ENCODE assay signal across 1 cellular context in the genomic region with DNA sequence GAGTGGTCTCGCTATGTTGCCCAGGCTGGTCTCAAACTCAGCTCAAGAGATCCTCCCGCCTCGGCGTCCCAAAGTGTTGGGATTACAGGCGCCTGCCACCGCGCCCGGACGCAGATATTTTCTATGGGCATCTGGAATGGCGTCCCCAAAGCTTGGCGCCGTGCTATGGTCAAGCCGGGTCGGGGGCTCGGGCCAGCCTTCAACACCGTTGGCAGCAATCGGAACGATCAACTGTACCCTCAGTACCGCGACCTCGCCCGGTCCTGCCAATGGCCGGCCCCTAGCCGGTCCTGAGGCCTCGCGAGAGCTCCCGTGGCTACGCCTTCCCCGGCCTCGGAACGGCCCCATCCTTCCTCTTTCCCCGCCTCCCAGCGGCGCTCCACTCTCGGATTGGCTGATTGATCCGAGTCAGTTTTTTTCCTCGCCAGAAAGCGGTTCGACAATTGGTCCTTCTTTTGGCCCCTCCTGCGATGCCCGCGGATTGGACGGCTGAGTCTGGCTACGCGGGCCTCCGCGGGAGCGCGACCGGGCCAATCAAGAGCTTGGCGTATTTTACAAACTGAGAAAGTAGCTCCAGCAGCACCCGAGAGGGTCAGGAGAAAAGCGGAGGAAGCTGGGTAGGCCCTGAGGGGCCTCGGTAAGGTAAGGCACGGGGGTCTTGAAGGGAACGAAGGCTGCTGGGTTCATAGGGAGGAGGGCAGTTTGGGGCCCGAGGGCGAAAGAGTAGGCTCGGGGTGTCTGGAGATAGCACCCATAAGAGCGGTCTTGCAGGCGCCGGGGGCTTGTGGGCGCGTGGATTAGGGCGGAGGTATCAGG.
TF ChIP-seq lines count a peak whose summit lies in the region.

A gene with protein sequence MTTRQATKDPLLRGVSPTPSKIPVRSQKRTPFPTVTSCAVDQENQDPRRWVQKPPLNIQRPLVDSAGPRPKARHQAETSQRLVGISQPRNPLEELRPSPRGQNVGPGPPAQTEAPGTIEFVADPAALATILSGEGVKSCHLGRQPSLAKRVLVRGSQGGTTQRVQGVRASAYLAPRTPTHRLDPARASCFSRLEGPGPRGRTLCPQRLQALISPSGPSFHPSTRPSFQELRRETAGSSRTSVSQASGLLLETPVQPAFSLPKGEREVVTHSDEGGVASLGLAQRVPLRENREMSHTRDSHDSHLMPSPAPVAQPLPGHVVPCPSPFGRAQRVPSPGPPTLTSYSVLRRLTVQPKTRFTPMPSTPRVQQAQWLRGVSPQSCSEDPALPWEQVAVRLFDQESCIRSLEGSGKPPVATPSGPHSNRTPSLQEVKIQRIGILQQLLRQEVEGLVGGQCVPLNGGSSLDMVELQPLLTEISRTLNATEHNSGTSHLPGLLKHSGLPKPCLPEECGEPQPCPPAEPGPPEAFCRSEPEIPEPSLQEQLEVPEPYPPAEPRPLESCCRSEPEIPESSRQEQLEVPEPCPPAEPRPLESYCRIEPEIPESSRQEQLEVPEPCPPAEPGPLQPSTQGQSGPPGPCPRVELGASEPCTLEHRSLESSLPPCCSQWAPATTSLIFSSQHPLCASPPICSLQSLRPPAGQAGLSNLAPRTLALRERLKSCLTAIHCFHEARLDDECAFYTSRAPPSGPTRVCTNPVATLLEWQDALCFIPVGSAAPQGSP (plus strand): TSS at position 548 of the 816 bp plus-strand sequence. CDS start 354 bp downstream, outside the sequence.

TF ChIP-seq in K562, 482 proteins besides CTCF, POLR2A, EP300 and RAD21 (continued from another document and continues in another):
- TF ChIP-seq, protein P1, sequence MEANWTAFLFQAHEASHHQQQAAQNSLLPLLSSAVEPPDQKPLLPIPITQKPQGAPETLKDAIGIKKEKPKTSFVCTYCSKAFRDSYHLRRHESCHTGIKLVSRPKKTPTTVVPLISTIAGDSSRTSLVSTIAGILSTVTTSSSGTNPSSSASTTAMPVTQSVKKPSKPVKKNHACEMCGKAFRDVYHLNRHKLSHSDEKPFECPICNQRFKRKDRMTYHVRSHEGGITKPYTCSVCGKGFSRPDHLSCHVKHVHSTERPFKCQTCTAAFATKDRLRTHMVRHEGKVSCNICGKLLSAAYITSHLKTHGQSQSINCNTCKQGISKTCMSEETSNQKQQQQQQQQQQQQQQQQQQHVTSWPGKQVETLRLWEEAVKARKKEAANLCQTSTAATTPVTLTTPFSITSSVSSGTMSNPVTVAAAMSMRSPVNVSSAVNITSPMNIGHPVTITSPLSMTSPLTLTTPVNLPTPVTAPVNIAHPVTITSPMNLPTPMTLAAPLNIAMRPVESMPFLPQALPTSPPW (CRISPR knock-in tag; IDR thresholded peaks at IDR 0.05) = peak; percentile 44
- TF ChIP-seq, protein P2, sequence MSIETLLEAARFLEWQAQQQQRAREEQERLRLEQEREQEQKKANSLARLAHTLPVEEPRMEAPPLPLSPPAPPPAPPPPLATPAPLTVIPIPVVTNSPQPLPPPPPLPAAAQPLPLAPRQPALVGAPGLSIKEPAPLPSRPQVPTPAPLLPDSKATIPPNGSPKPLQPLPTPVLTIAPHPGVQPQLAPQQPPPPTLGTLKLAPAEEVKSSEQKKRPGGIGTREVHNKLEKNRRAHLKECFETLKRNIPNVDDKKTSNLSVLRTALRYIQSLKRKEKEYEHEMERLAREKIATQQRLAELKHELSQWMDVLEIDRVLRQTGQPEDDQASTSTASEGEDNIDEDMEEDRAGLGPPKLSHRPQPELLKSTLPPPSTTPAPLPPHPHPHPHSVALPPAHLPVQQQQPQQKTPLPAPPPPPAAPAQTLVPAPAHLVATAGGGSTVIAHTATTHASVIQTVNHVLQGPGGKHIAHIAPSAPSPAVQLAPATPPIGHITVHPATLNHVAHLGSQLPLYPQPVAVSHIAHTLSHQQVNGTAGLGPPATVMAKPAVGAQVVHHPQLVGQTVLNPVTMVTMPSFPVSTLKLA (conservative IDR thresholded peaks at IDR 0.05) = peak in 1 of 2 experiments; percentile 74; a peak in 2 of 4 replicates
- TF ChIP-seq, protein P3, sequence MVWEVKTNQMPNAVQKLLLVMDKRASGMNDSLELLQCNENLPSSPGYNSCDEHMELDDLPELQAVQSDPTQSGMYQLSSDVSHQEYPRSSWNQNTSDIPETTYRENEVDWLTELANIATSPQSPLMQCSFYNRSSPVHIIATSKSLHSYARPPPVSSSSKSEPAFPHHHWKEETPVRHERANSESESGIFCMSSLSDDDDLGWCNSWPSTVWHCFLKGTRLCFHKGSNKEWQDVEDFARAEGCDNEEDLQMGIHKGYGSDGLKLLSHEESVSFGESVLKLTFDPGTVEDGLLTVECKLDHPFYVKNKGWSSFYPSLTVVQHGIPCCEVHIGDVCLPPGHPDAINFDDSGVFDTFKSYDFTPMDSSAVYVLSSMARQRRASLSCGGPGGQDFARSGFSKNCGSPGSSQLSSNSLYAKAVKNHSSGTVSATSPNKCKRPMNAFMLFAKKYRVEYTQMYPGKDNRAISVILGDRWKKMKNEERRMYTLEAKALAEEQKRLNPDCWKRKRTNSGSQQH (CRISPR knock-in tag; IDR thresholded peaks at IDR 0.05) = 0 out of 2 replicates have a peak, but pooled peaks have one; percentile 50
- TF ChIP-seq SRF (CRISPR knock-in tag; IDR thresholded peaks at IDR 0.05) (0 out of 4 replicates have a peak, but pooled peaks of 1 of the 2 experiments have one; percentile 11), MYBL2 (IDR thresholded peaks at IDR 0.05; ENCODE audit: low read depth) (peak; percentile 94), MYBL2 (CRISPR knock-in tag; IDR thresholded peaks at IDR 0.05; ENCODE audit: borderline replicate concordance) (no peak), HDAC1 (IDR thresholded peaks at IDR 0.05) (peak; percentile 75 to 99; a peak in 3 of 4 replicates), CBX2 (IDR thresholded peaks at IDR 0.05; ENCODE audit: insufficient read depth, low read length, poor library complexity, severe bottlenecking) (no peak), KDM5B (IDR thresholded peaks at IDR 0.05; ENCODE audit: insufficient replicate concordance, low read depth, low read length) (peak; percentile 65), SIN3A (IDR thresholded peaks at IDR 0.05; ENCODE audit: borderline replicate concordance in 2 of 2, control insufficient read depth in 1 of 2, low read depth in 2 of 2, low read length in 2 of 2) (peak; percentile 71 to 80; a peak in 2 of 4 replicates), ZBED1 (IDR thresholded peaks at IDR 0.05) (peak; percentile 21; the same call in 1 of the 2 replicates), TAF15 (IDR thresholded peaks at IDR 0.05; ENCODE audit: low read depth, low read length) (no peak), L3MBTL2 (IDR thresholded peaks at IDR 0.05) (peak; percentile 34; the same call in 1 of the 2 replicates), TAF9B (IDR thresholded peaks at IDR 0.05; ENCODE audit: partially characterized antibody) (peak; percentile 43), GTF2E2 (tag; IDR thresholded peaks at IDR 0.05) (peak; percentile 75; the same call in 1 of the 2 replicates), HEY1 (CRISPR knock-in tag; IDR thresholded peaks at IDR 0.05; ENCODE audit: borderline replicate concordance) (no peak), CREM (IDR thresholded peaks at IDR 0.05; ENCODE audit: low read depth) (peak; percentile 77), ZBTB7A (IDR thresholded peaks at IDR 0.05; ENCODE audit: borderline replicate concordance, control insufficient read depth, low read depth, low read length) (peak; percentile 24; the same call in 1 of the 2 replicates), TOE1 (IDR thresholded peaks at IDR 0.05; ENCODE audit: borderline replicate concordance) (peak; percentile 50; the same call in 1 of the 2 replicates), TOE1 (CRISPR knock-in tag; IDR thresholded peaks at IDR 0.05; ENCODE audit: borderline replicate concordance, low read depth) (no peak), RAD51 (IDR thresholded peaks at IDR 0.05; ENCODE audit: borderline replicate concordance, low read depth) (no peak), POLR2AphosphoS2 (IDR thresholded peaks at IDR 0.05; ENCODE audit: low read length) (peak; percentile 78; the same call in 1 of the 2 replicates), PHF20 (IDR thresholded peaks at IDR 0.05; ENCODE audit: partially characterized antibody) (peak; percentile 60), POLR2H (tag; IDR thresholded peaks at IDR 0.05; ENCODE audit: low read depth) (peak; percentile 91), GABPA (tag; conservative IDR thresholded peaks at IDR 0.05; ENCODE audit: low read depth) (peak; percentile 21; the same call in 1 of the 2 replicates)
- TF ChIP-seq, protein P4, sequence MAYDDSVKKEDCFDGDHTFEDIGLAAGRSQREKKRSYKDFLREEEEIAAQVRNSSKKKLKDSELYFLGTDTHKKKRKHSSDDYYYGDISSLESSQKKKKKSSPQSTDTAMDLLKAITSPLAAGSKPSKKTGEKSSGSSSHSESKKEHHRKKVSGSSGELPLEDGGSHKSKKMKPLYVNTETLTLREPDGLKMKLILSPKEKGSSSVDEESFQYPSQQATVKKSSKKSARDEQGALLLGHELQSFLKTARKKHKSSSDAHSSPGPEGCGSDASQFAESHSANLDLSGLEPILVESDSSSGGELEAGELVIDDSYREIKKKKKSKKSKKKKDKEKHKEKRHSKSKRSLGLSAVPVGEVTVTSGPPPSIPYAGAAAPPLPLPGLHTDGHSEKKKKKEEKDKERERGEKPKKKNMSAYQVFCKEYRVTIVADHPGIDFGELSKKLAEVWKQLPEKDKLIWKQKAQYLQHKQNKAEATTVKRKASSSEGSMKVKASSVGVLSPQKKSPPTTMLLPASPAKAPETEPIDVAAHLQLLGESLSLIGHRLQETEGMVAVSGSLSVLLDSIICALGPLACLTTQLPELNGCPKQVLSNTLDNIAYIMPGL (CRISPR knock-in tag; IDR thresholded peaks at IDR 0.05) = no peak
- TF ChIP-seq, protein P5, sequence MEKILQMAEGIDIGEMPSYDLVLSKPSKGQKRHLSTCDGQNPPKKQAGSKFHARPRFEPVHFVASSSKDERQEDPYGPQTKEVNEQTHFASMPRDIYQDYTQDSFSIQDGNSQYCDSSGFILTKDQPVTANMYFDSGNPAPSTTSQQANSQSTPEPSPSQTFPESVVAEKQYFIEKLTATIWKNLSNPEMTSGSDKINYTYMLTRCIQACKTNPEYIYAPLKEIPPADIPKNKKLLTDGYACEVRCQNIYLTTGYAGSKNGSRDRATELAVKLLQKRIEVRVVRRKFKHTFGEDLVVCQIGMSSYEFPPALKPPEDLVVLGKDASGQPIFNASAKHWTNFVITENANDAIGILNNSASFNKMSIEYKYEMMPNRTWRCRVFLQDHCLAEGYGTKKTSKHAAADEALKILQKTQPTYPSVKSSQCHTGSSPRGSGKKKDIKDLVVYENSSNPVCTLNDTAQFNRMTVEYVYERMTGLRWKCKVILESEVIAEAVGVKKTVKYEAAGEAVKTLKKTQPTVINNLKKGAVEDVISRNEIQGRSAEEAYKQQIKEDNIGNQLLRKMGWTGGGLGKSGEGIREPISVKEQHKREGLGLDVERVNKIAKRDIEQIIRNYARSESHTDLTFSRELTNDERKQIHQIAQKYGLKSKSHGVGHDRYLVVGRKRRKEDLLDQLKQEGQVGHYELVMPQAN (IDR thresholded peaks at IDR 0.05; ENCODE audit: borderline replicate concordance) = peak; percentile 96
- TF ChIP-seq, protein P6, sequence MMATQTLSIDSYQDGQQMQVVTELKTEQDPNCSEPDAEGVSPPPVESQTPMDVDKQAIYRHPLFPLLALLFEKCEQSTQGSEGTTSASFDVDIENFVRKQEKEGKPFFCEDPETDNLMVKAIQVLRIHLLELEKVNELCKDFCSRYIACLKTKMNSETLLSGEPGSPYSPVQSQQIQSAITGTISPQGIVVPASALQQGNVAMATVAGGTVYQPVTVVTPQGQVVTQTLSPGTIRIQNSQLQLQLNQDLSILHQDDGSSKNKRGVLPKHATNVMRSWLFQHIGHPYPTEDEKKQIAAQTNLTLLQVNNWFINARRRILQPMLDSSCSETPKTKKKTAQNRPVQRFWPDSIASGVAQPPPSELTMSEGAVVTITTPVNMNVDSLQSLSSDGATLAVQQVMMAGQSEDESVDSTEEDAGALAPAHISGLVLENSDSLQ (IDR thresholded peaks at IDR 0.05) = peak; percentile 86
- TF ChIP-seq, protein P7, sequence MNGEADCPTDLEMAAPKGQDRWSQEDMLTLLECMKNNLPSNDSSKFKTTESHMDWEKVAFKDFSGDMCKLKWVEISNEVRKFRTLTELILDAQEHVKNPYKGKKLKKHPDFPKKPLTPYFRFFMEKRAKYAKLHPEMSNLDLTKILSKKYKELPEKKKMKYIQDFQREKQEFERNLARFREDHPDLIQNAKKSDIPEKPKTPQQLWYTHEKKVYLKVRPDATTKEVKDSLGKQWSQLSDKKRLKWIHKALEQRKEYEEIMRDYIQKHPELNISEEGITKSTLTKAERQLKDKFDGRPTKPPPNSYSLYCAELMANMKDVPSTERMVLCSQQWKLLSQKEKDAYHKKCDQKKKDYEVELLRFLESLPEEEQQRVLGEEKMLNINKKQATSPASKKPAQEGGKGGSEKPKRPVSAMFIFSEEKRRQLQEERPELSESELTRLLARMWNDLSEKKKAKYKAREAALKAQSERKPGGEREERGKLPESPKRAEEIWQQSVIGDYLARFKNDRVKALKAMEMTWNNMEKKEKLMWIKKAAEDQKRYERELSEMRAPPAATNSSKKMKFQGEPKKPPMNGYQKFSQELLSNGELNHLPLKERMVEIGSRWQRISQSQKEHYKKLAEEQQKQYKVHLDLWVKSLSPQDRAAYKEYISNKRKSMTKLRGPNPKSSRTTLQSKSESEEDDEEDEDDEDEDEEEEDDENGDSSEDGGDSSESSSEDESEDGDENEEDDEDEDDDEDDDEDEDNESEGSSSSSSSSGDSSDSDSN (IDR thresholded peaks at IDR 0.05; ENCODE audit: borderline replicate concordance in 1 of 2, low read depth in 2 of 2, low read length in 2 of 2) = no peak
- TF ChIP-seq, protein P8, sequence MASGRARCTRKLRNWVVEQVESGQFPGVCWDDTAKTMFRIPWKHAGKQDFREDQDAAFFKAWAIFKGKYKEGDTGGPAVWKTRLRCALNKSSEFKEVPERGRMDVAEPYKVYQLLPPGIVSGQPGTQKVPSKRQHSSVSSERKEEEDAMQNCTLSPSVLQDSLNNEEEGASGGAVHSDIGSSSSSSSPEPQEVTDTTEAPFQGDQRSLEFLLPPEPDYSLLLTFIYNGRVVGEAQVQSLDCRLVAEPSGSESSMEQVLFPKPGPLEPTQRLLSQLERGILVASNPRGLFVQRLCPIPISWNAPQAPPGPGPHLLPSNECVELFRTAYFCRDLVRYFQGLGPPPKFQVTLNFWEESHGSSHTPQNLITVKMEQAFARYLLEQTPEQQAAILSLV (tag; IDR thresholded peaks at IDR 0.05) = no peak
- TF ChIP-seq, protein P9, sequence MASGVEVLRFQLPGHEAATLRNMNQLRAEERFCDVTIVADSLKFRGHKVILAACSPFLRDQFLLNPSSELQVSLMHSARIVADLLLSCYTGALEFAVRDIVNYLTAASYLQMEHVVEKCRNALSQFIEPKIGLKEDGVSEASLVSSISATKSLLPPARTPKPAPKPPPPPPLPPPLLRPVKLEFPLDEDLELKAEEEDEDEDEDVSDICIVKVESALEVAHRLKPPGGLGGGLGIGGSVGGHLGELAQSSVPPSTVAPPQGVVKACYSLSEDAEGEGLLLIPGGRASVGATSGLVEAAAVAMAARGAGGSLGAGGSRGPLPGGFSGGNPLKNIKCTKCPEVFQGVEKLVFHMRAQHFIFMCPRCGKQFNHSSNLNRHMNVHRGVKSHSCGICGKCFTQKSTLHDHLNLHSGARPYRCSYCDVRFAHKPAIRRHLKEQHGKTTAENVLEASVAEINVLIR (CRISPR knock-in tag; IDR thresholded peaks at IDR 0.05) = peak; percentile 70
- TF ChIP-seq, protein P10, sequence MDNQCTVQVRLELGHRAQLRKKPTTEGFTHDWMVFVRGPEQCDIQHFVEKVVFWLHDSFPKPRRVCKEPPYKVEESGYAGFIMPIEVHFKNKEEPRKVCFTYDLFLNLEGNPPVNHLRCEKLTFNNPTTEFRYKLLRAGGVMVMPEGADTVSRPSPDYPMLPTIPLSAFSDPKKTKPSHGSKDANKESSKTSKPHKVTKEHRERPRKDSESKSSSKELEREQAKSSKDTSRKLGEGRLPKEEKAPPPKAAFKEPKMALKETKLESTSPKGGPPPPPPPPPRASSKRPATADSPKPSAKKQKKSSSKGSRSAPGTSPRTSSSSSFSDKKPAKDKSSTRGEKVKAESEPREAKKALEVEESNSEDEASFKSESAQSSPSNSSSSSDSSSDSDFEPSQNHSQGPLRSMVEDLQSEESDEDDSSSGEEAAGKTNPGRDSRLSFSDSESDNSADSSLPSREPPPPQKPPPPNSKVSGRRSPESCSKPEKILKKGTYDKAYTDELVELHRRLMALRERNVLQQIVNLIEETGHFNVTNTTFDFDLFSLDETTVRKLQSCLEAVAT (IDR thresholded peaks at IDR 0.05) = 0 out of 4 replicates have a peak, but pooled peaks of 1 of the 2 experiments have one; percentile 9
